Comparison of ENCODE assay signal across 7 cellular contexts in genomic region chr16:74607967-74608356, GRCh38. TPM values are rescaled to one million over a fixed set of nuclear protein-coding genes. Genes with fewer than 3 reads are reported as not detected.
DNase-seq lines count a peak whose midpoint lies in the region; FAIRE-seq and TF ChIP-seq lines count a peak whose summit lies in the region.

No MANE protein-coding gene starts in this region.

- H3K4me3 ChIP-seq in colonic mucosa: no peak overlapping the region

- FAIRE-seq in frontal cortex (lab: Jason Lieb, UNC): no peak

- H3K36me3 ChIP-seq in colonic mucosa: no peaks in the 10 kb centered on the region

- TF ChIP-seq CTCF in colonic mucosa (IDR thresholded peaks at IDR 0.05): no peak
- no peak for TF ChIP-seq CTCF in osteocyte (IDR thresholded peaks at IDR 0.05)

- no peaks in the 10 kb centered on the region for H3K27me3 Mint-ChIP-seq in IgD-negative memory B cell
- H3K27me3 Mint-ChIP-seq in osteocyte (ENCODE audit: unreplicated experiment): no peaks in the 10 kb centered on the region

- peak overlapping the region in 1 of 2 donors; percentile 92 for H3K9ac ChIP-seq in colonic mucosa (ENCODE audit: low read depth in 2 of 2, low read length in 2 of 2)

- H3K27ac ChIP-seq in colonic mucosa: no peak overlapping the region

- intact Hi-C loops in colonic mucosa (cut with DNase I): no loop called here

- H3K9me3 Mint-ChIP-seq in IgD-negative memory B cell (no peaks in the 10 kb centered on the region), osteocyte (ENCODE audit: unreplicated experiment) (no peaks in the 10 kb centered on the region)

- DNase-seq in Daoy (ENCODE audit: low read depth) (peak; percentile 14), colonic mucosa (peak; percentile 23), osteocyte (ENCODE audit: extremely low spot score, unreplicated experiment) (no peak), GDM1 (lab: John Stamatoyannopoulos, UW) (no peak), DMS79 treated with DMSO at 0.1 percent for 48 hours (lab: John Stamatoyannopoulos, UW) (no peak), frontal cortex (ENCODE audit: low spot score in 2 of 2) (no peak)

- no peaks in the 10 kb centered on the region for H3K9me3 ChIP-seq in colonic mucosa

- H3K4me3 Mint-ChIP-seq in IgD-negative memory B cell (peak overlapping the region in 3 of 4 donors; percentile 92 to 100 (median 95)), osteocyte (ENCODE audit: unreplicated experiment) (peak overlapping the region; percentile 95)

- peaks cover 29 to 35% (median 30%) of the 10 kb centered on the region in 3 donors for H3K4me1 Mint-ChIP-seq in IgD-negative memory B cell
- H3K4me1 Mint-ChIP-seq in osteocyte (ENCODE audit: unreplicated experiment): peaks cover 46% of the 10 kb centered on the region

- H3K27me3 ChIP-seq in colonic mucosa: no peaks in the 10 kb centered on the region

- H3K36me3 Mint-ChIP-seq in IgD-negative memory B cell (peaks cover 3% of the 10 kb centered on the region), osteocyte (ENCODE audit: unreplicated experiment) (no peaks in the 10 kb centered on the region)

- H3K4me1 ChIP-seq in colonic mucosa: peaks cover 7% of the 10 kb centered on the region

- H3K27ac Mint-ChIP-seq in IgD-negative memory B cell: peak overlapping the region; percentile 46 to 97 (median 50)
- peak overlapping the region; percentile 96 for H3K27ac Mint-ChIP-seq in osteocyte (ENCODE audit: unreplicated experiment)

RNA-seq across cellular contexts. Expression of gene GLG1, which starts 1.0 kb away (rescaled TPM):
- 31.4 and 34.5 TPM in 2 replicates for total RNA-seq in Daoy (2014; rRNA removed; shearing (Covaris generic))
- polyA plus RNA-seq in IgD-negative memory B cell: 91.8 TPM
- total RNA-seq in colonic mucosa (10 to 100 TPM; 96.9 to 98.3 TPM), osteocyte (241 and 255 TPM in 2 replicates), frontal cortex (64.8 TPM)

RNA-seq across cellular contexts. Expression of gene RFWD3, which starts 58.7 kb away (rescaled TPM):
- total RNA-seq in Daoy (2014; rRNA removed; shearing (Covaris generic)): 35.3 and 38.0 TPM in 2 replicates
- 30.1 TPM for polyA plus RNA-seq in IgD-negative memory B cell
- total RNA-seq in colonic mucosa: 10 to 100 TPM; 23.2 to 45.7 TPM
- 30.7 and 31.8 TPM in 2 replicates for total RNA-seq in osteocyte
- 9.8 TPM for total RNA-seq in frontal cortex

Comparison
In these comparisons a context has a peak if more than half of its experiments do, and no peak if none do; other contexts are left out.
1. DNase-seq: peak in Daoy (single experiment) and colonic mucosa (single experiment); none in osteocyte (single experiment), GDM1 (single experiment), DMS79 treated with DMSO at 0.1 percent for 48 hours (single experiment) and frontal cortex (0 of 2).